1 cellular context compared by ENCODE assay signal in the genomic region with DNA sequence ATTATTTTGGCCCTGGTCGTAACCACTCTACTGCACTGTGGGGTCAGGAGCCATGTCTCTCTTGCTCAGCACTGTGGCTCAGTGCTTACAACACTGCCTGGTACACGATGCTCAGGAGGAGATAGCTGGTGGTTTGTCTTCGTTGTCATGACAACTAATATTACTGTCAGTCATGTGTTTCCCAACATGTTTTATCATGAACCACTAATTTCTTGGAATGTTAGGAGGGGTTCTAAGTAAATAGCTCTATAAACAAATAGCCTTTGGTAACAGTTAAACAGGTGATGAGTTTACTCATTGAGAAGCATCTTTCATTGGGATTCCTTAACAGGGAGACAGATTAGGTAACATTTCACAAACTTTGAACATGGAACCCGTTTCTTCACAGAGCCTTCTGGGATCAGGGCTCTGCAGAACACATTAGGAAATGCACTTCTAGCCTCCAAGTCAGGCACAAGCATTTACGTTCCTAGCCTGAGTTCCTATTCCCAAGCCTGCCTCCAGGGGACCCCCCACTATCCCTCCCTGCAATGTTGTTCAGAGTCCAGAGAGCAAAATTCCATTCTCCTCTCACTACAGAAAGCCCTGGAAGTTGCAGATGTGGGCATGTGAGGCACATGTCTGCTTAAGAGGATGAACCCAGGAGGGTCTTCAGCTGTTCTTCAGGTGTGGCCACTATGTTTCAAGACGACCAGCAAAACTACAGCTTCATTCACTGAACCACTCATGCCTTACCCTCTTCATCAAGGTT.
TF ChIP-seq lines count a peak whose summit lies in the region.

No MANE protein-coding gene starts in this region.

TF ChIP-seq in SK-N-SH, 30 proteins besides CTCF, POLR2A, EP300 and RAD21 (continued from another document):
- TF ChIP-seq NFIC (IDR thresholded peaks at IDR 0.05; ENCODE audit: borderline replicate concordance) (no peak), POLR2AphosphoS5 (IDR thresholded peaks at IDR 0.05; ENCODE audit: low read depth, low read length) (no peak)
TF ChIP-seq in SK-N-SH: peak in this region for 0.
